Comparison of ENCODE assay signal across 1 cellular context in the genomic region with DNA sequence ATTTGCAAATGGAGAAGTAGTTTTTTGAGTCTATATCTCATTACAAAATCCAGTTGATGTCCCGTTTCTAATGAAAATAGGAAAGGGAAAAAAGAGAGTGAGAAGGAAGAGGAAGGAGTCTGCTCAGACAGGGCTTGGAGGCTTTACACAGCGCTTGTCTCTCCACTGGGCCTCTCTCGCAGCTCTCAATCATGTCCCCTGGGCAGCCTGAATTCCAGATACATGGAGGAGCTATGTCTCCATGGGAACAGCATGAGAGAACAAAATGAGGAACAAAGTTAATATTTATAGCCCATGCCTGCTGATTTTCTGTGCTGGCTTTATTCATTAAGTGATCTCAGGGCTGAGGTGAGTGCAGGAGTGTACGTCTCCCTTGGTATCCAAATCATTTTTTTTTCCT.
TF ChIP-seq lines count a peak whose summit lies in the region.

No MANE protein-coding gene starts in this region.

TF ChIP-seq in HepG2, 621 proteins besides CTCF, POLR2A, EP300 and RAD21 (continued from another document):
- TF ChIP-seq, protein P1, sequence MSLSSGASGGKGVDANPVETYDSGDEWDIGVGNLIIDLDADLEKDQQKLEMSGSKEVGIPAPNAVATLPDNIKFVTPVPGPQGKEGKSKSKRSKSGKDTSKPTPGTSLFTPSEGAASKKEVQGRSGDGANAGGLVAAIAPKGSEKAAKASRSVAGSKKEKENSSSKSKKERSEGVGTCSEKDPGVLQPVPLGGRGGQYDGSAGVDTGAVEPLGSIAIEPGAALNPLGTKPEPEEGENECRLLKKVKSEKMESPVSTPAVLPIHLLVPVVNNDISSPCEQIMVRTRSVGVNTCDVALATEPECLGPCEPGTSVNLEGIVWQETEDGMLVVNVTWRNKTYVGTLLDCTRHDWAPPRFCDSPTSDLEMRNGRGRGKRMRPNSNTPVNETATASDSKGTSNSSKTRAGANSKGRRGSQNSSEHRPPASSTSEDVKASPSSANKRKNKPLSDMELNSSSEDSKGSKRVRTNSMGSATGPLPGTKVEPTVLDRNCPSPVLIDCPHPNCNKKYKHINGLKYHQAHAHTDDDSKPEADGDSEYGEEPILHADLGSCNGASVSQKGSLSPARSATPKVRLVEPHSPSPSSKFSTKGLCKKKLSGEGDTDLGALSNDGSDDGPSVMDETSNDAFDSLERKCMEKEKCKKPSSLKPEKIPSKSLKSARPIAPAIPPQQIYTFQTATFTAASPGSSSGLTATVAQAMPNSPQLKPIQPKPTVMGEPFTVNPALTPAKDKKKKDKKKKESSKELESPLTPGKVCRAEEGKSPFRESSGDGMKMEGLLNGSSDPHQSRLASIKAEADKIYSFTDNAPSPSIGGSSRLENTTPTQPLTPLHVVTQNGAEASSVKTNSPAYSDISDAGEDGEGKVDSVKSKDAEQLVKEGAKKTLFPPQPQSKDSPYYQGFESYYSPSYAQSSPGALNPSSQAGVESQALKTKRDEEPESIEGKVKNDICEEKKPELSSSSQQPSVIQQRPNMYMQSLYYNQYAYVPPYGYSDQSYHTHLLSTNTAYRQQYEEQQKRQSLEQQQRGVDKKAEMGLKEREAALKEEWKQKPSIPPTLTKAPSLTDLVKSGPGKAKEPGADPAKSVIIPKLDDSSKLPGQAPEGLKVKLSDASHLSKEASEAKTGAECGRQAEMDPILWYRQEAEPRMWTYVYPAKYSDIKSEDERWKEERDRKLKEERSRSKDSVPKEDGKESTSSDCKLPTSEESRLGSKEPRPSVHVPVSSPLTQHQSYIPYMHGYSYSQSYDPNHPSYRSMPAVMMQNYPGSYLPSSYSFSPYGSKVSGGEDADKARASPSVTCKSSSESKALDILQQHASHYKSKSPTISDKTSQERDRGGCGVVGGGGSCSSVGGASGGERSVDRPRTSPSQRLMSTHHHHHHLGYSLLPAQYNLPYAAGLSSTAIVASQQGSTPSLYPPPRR (CRISPR knock-in tag; IDR thresholded peaks at IDR 0.05; ENCODE audit: borderline replicate concordance): no peak
- no peak for TF ChIP-seq SIN3B (IDR thresholded peaks at IDR 0.05; ENCODE audit: low read length)
- TF ChIP-seq ZNF629 (CRISPR knock-in tag; conservative IDR thresholded peaks at IDR 0.05): no peak
- TF ChIP-seq ZNF607 (CRISPR knock-in tag; IDR thresholded peaks at IDR 0.05; ENCODE audit: borderline replicate concordance): no peak
- no peak for TF ChIP-seq NFIC (IDR thresholded peaks at IDR 0.05; ENCODE audit: low read length)
- no peak for TF ChIP-seq ZNF720 (CRISPR knock-in tag; IDR thresholded peaks at IDR 0.05)
- TF ChIP-seq ZFP36 (IDR thresholded peaks at IDR 0.05; ENCODE audit: borderline replicate concordance, low read depth, low read length, partially characterized antibody): no peak
- no peak for TF ChIP-seq RORA (CRISPR knock-in tag; IDR thresholded peaks at IDR 0.05)
- no peak for TF ChIP-seq JUND (CRISPR knock-in tag; IDR thresholded peaks at IDR 0.05)
- TF ChIP-seq, protein P2, sequence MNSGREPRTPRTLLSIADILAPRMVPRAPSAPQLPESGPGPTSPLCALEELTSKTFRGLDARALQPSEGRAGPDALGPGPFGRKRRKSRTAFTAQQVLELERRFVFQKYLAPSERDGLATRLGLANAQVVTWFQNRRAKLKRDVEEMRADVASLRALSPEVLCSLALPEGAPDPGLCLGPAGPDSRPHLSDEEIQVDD (CRISPR knock-in tag; IDR thresholded peaks at IDR 0.05; ENCODE audit: borderline replicate concordance): no peak
- TF ChIP-seq MTA1 (CRISPR knock-in tag; IDR thresholded peaks at IDR 0.05; ENCODE audit: borderline replicate concordance): no peak
- TF ChIP-seq ZMAT3 (CRISPR knock-in tag; conservative IDR thresholded peaks at IDR 0.05): no peak
- TF ChIP-seq KDM6A (CRISPR knock-in tag; IDR thresholded peaks at IDR 0.05; ENCODE audit: low read depth): no peak
- TF ChIP-seq, protein P3, sequence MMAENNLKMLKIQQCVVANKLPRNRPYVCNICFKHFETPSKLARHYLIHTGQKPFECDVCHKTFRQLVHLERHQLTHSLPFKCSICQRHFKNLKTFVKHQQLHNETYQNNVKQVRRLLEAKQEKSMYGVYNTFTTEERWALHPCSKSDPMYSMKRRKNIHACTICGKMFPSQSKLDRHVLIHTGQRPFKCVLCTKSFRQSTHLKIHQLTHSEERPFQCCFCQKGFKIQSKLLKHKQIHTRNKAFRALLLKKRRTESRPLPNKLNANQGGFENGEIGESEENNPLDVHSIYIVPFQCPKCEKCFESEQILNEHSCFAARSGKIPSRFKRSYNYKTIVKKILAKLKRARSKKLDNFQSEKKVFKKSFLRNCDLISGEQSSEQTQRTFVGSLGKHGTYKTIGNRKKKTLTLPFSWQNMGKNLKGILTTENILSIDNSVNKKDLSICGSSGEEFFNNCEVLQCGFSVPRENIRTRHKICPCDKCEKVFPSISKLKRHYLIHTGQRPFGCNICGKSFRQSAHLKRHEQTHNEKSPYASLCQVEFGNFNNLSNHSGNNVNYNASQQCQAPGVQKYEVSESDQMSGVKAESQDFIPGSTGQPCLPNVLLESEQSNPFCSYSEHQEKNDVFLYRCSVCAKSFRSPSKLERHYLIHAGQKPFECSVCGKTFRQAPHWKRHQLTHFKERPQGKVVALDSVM (CRISPR knock-in tag; IDR thresholded peaks at IDR 0.05): no peak
